In the genomic region with DNA sequence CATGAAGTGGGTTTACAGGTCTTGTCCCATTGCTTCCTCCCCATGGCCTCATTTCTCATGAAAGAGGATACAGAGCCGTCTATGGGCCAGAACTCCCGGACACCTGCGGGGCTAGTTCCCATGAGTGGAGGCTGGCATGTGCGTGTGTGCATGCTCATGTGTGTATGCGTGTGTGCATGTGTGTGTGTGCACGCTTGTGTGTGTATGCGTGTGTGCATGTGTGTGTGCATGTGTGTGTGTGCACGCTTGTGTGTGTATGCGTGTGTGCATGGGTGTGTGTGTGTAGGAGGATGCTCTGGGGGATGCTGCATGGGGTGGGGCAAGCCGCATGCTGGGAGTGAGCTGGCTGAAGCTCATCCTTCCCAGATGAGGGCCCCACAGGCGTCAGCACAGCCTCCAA, we compare ENCODE assay signal across 36 cellular contexts. TPM values are rescaled to one million over a fixed set of nuclear protein-coding genes. Genes with fewer than 3 reads are reported as not detected.
"Had no signal": no experiment of that assay in that cellular context is flagged by ENCODE, and none has a peak within 500 bp of the region (broad histone marks: within the 10 kb centered on the region; RNA-seq: fewer than 3 reads in every experiment).

No MANE protein-coding gene starts in this region.

- DNase-seq: activated CD4-positive, alpha-beta T cell treated with anti-CD3 and anti-CD28 coated beads for 36 hours; activated CD4-positive, alpha-beta T cell treated with anti-CD3 and anti-CD28 coated beads, Interleukin-2, amount 10 ng/mL, durations not matched to agents 7 days and 5 days; activated CD4-positive, alpha-beta T cell treated with anti-CD3 and anti-CD28 coated beads, Interleukin-2, amount 50 U/mL, for 48 hours; activated CD8-positive, alpha-beta T cell treated with anti-CD3 and anti-CD28 coated beads, Interleukin-2, amount 10 ng/mL, durations not matched to agents 7 days and 5 days; activated gamma-delta T cell; activated naive CD4-positive, alpha-beta T cell treated with Interleukin-2 at 50 U/mL for 16 hours; activated T-cell treated with anti-CD3 and anti-CD28 coated beads, Interleukin-2, amount 50 U/mL, for 24 hours; adrenal gland; body of pancreas; caudate nucleus; cerebellar nuclear complex; Kasumi-1; MG63; NCI-H1048; NCI-H1105 treated with DMSO at 0.1 percent for 48 hours; NCI-H1436; NCI-H1694; NCI-H1930; NCI-H2081 treated with DMSO at 0.1 percent for 48 hours; NCI-H226; NCI-H446 treated with DMSO at 0.1 percent for 48 hours; NCI-H524 treated with DMSO at 0.1 percent for 48 hours; NK-92 treated with Interleukin-12 subunit alpha and Interleukin-12 subunit beta, amount 100 ng/mL, for 24 hours; PC-9; SHP77; SJCRH30 had no signal

- H2AFZ ChIP-seq: PC-9 had no signal

- H3K9me3 Mint-ChIP-seq: activated CD4-positive, alpha-beta T cell treated with anti-CD3 and anti-CD28 coated beads, Interleukin-2, amount 10 ng/mL, durations not matched to agents 7 days and 5 days; activated naive CD4-positive, alpha-beta T cell treated with anti-CD3 and anti-CD28 coated beads, Interleukin-2, amount 50 U/mL, for 72 hours; activated T-cell treated with anti-CD3 and anti-CD28 coated beads, Interleukin-2, amount 50 U/mL, for 24 hours; activated T-helper 2 cell treated with anti-CD3 and anti-CD28 coated beads, Interferon-gamma antibody, Interleukin-2, Interleukin-4, amounts not matched to agents 10 μg/mL and 5 μg/mL and 100 μg/mL, durations not matched to agents 14 hours and 24 hours and 36 hours; T-helper 1 cell treated with Interleukin-12 subunit alpha and Interleukin-12 subunit beta and Interleukin-4 antibody, amounts not matched to agents 30 μg/mL and 1 μg/mL, for 36 hours; T-helper 2 cell treated with Interferon-gamma antibody and Interleukin-4, amounts not matched to agents 5 μg/mL and 100 μg/mL, for 36 hours; WTC11 had no signal

- H3K4me3 Mint-ChIP-seq: activated CD4-positive, alpha-beta T cell treated with anti-CD3 and anti-CD28 coated beads for 36 hours; activated CD4-positive, alpha-beta T cell treated with anti-CD3 and anti-CD28 coated beads, Interleukin-2, amount 10 ng/mL, durations not matched to agents 7 days and 5 days; activated CD8-positive, alpha-beta T cell treated with anti-CD3 and anti-CD28 coated beads, Interleukin-2, amount 10 ng/mL, durations not matched to agents 7 days and 5 days; activated T-cell treated with anti-CD3 and anti-CD28 coated beads, Interleukin-2, amount 50 U/mL, for 24 hours; T-helper 1 cell treated with Interleukin-12 subunit alpha and Interleukin-12 subunit beta and Interleukin-4 antibody, amounts not matched to agents 30 μg/mL and 1 μg/mL, for 36 hours; T-helper 2 cell treated with Interferon-gamma antibody and Interleukin-4, amounts not matched to agents 5 μg/mL and 100 μg/mL, for 36 hours; WTC11 had no signal

- ATAC-seq: activated CD4-positive, alpha-beta T cell treated with anti-CD3 and anti-CD28 coated beads for 36 hours; activated CD4-positive, CD25-positive, alpha-beta regulatory T cell treated with anti-CD3 and anti-CD28 coated beads, Interleukin-2, amount 50 U/mL, for 24 hours; activated CD8-positive, alpha-beta T cell treated with anti-CD3 and anti-CD28 coated beads, Interleukin-2, amount 10 ng/mL, durations not matched to agents 7 days and 5 days; activated naive CD4-positive, alpha-beta T cell treated with anti-CD3 and anti-CD28 coated beads, Interleukin-2, amount 50 U/mL, for 72 hours; body of pancreas; WTC11 had no signal

- H3K4me1 Mint-ChIP-seq: activated CD4-positive, alpha-beta T cell treated with anti-CD3 and anti-CD28 coated beads for 36 hours; activated CD4-positive, alpha-beta T cell treated with anti-CD3 and anti-CD28 coated beads, Interleukin-2, amount 10 ng/mL, durations not matched to agents 7 days and 5 days had no signal

- H3K4me1 ChIP-seq: adrenal gland, body of pancreas, breast epithelium, SJCRH30 had no signal

- H3K27me3 ChIP-seq: adrenal gland, body of pancreas, breast epithelium, MG63 had no signal

- H3K27ac ChIP-seq: adrenal gland, body of pancreas, breast epithelium, PC-9, SJCRH30, SK-N-MC had no signal

- H3K4me3 ChIP-seq: adrenal gland, body of pancreas, breast epithelium, MG63, PC-9, SJCRH30, SK-N-MC had no signal

- H3K27me3 Mint-ChIP-seq: activated T-cell treated with anti-CD3 and anti-CD28 coated beads, Interleukin-2, amount 50 U/mL, for 24 hours had no signal

- H3K36me3 Mint-ChIP-seq: activated naive CD4-positive, alpha-beta T cell treated with anti-CD3 and anti-CD28 coated beads, Interleukin-2, amount 50 U/mL, for 72 hours; WTC11 had no signal

- FAIRE-seq: astrocyte, TTC549 had no signal

- H3K9me3 ChIP-seq: adrenal gland, body of pancreas, breast epithelium, MG63, SJCRH30 had no signal

- H3K27ac Mint-ChIP-seq: activated CD4-positive, alpha-beta T cell treated with anti-CD3 and anti-CD28 coated beads for 36 hours; activated CD4-positive, alpha-beta T cell treated with anti-CD3 and anti-CD28 coated beads, Interleukin-2, amount 10 ng/mL, durations not matched to agents 7 days and 5 days; activated CD8-positive, alpha-beta T cell treated with anti-CD3 and anti-CD28 coated beads, Interleukin-2, amount 10 ng/mL, durations not matched to agents 7 days and 5 days; activated naive CD4-positive, alpha-beta T cell treated with anti-CD3 and anti-CD28 coated beads, Interleukin-2, amount 50 U/mL, for 72 hours; activated T-cell treated with anti-CD3 and anti-CD28 coated beads, Interleukin-2, amount 50 U/mL, for 24 hours; activated T-helper 2 cell treated with anti-CD3 and anti-CD28 coated beads, Interferon-gamma antibody, Interleukin-2, Interleukin-4, amounts not matched to agents 10 μg/mL and 5 μg/mL and 100 μg/mL, durations not matched to agents 14 hours and 24 hours and 36 hours; T-helper 1 cell treated with Interleukin-12 subunit alpha and Interleukin-12 subunit beta and Interleukin-4 antibody, amounts not matched to agents 30 μg/mL and 1 μg/mL, for 36 hours; T-helper 2 cell treated with Interferon-gamma antibody and Interleukin-4, amounts not matched to agents 5 μg/mL and 100 μg/mL, for 36 hours; WTC11 had no signal

- H3K36me3 ChIP-seq: adrenal gland, breast epithelium, MG63, SJCRH30 had no signal

RNA-seq across cellular contexts. Expression of gene INHBB, which starts 20.8 kb away (rescaled TPM):
- total RNA-seq: activated CD4-positive, alpha-beta T cell treated with anti-CD3 and anti-CD28 coated beads for 36 hours; activated CD4-positive, alpha-beta T cell treated with anti-CD3 and anti-CD28 coated beads, Interleukin-2, amount 10 ng/mL, durations not matched to agents 7 days and 5 days; activated CD8-positive, alpha-beta T cell treated with anti-CD3 and anti-CD28 coated beads, Interleukin-2, amount 10 ng/mL, durations not matched to agents 7 days and 5 days; activated naive CD4-positive, alpha-beta T cell treated with anti-CD3 and anti-CD28 coated beads, Interleukin-2, amount 50 U/mL, for 72 hours; activated T-helper 2 cell treated with anti-CD3 and anti-CD28 coated beads, Interferon-gamma antibody, Interleukin-2, Interleukin-4, amounts not matched to agents 10 μg/mL and 5 μg/mL and 100 μg/mL, durations not matched to agents 14 hours and 24 hours and 36 hours; SJCRH30 had no signal
